Comparison of ENCODE assay signal across 16 cellular contexts in the genomic region with DNA sequence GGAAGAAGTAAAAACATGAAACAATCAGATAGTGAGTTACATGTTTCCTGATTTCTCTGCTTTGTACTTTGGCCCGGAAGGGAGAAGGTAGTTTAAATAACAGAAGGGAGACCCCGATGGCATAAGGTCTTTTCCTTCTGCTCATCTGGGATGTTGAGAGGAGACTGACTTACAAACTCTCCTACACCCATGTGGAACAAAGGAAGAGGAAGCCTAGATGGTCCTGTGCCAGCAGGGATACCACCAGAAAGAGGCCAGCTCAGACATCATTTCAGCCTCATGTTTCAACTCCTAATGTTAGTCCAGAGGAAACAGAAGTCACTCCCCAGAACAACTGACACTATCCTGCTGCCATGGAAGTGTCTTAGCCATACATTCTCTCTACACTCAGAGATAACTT.
"Had no signal": no experiment of that assay in that cellular context is flagged by ENCODE, and none has a peak within 500 bp of the region (broad histone marks: within the 10 kb centered on the region; RNA-seq: fewer than 3 reads in every experiment).

No MANE protein-coding gene starts in this region.

- H3K4me1 Mint-ChIP-seq: activated naive CD8-positive, alpha-beta T cell treated with anti-CD3 and anti-CD28 coated beads, Interleukin-2, amount 10 ng/mL, durations not matched to agents 7 days and 5 days; brain; central memory CD8-positive, alpha-beta T cell had no signal

- H3K9me3 ChIP-seq: pancreas, stomach, testis had no signal

- H3K36me3 ChIP-seq: pancreas, stomach had no signal

- H3K27me3 Mint-ChIP-seq: central memory CD8-positive, alpha-beta T cell had no signal

- ATAC-seq: activated CD4-positive, CD25-positive, alpha-beta regulatory T cell treated with anti-CD3 and anti-CD28 coated beads, Interleukin-2, amount 50 U/mL, for 24 hours; pancreas had no signal

- H3K36me3 Mint-ChIP-seq: activated naive CD8-positive, alpha-beta T cell treated with anti-CD3 and anti-CD28 coated beads, Interleukin-2, amount 10 ng/mL, durations not matched to agents 7 days and 5 days; brain had no signal

- H3K9me3 Mint-ChIP-seq: activated naive CD8-positive, alpha-beta T cell treated with anti-CD3 and anti-CD28 coated beads, Interleukin-2, amount 10 ng/mL, durations not matched to agents 7 days and 5 days; central memory CD8-positive, alpha-beta T cell had no signal

- FAIRE-seq: keratinocyte, TTC549 had no signal

- H3K4me3 ChIP-seq: pancreas, stomach, testis had no signal

- H3K4me1 ChIP-seq: pancreas, stomach, testis had no signal

- DNase-seq: activated CD4-positive, alpha-beta T cell treated with anti-CD3 and anti-CD28 coated beads, Interleukin-2, amount 50 U/mL, for 1 hour; activated CD8-positive, alpha-beta memory T cell treated with anti-CD3 and anti-CD28 coated beads for 24 hours; activated naive CD8-positive, alpha-beta T cell treated with anti-CD3 and anti-CD28 coated beads, Interleukin-2, amount 10 ng/mL, durations not matched to agents 7 days and 5 days; cortex of kidney; effector memory CD4-positive, alpha-beta T cell; pancreas; stimulated activated CD4-positive, alpha-beta T cell treated with anti-CD3 and anti-CD28 coated beads, Interleukin-12 subunit alpha, Interleukin-12 subunit beta, amount 100 ng/mL, for 4 hours; stimulated activated CD4-positive, alpha-beta T cell treated with anti-CD3 and anti-CD28 coated beads, Interleukin-2, amount 100 ng/mL, for 24 hours; stomach; T-helper 2 cell; testis had no signal

- H3K27me3 ChIP-seq: pancreas, stomach, testis had no signal

- H3K27ac Mint-ChIP-seq: activated naive CD8-positive, alpha-beta T cell treated with anti-CD3 and anti-CD28 coated beads, Interleukin-2, amount 10 ng/mL, durations not matched to agents 7 days and 5 days; brain had no signal

- H3K27ac ChIP-seq: pancreas, stomach, testis had no signal

- H3K4me3 Mint-ChIP-seq: activated naive CD8-positive, alpha-beta T cell treated with anti-CD3 and anti-CD28 coated beads, Interleukin-2, amount 10 ng/mL, durations not matched to agents 7 days and 5 days; brain; central memory CD8-positive, alpha-beta T cell had no signal
